ENCODE assay signal across 19 cellular contexts in genomic region chr7:26461508-26461907, GRCh38.
"Had no signal": no experiment of that assay in that cellular context is flagged by ENCODE, and none has a peak within 500 bp of the region (broad histone marks: within the 10 kb centered on the region; RNA-seq: fewer than 3 reads in every experiment).

No MANE protein-coding gene starts in this region.

- H3K27ac ChIP-seq: esophagus squamous epithelium, gastroesophageal sphincter, ovary, prostate gland, spleen, tibial artery had no signal

- H3K4me3 ChIP-seq: esophagus squamous epithelium, gastroesophageal sphincter, mucosa of descending colon, ovary, prostate gland, spleen, tibial artery had no signal

- H3K4me1 ChIP-seq: prostate gland, spleen, tibial artery had no signal

- H3K9me3 ChIP-seq: esophagus squamous epithelium, gastroesophageal sphincter, mucosa of descending colon, ovary, prostate gland, spleen, tibial artery had no signal

- ATAC-seq: gastroesophageal sphincter; left lobe of liver; mucosa of descending colon; naive thymus-derived CD8-positive, alpha-beta T cell; sciatic nerve; stimulated activated memory B cell treated with anti-CD40 and anti-IgM and Interleukin-4, amounts not matched to agents 10 μg/mL and 1 μg/mL and 100 μg/mL, for 72 hours had no signal

- H3K36me3 ChIP-seq: esophagus squamous epithelium, gastroesophageal sphincter, ovary, prostate gland, spleen, tibial artery had no signal

- DNase-seq: esophagus squamous epithelium; foreskin fibroblast; glutamatergic neuron; islet precursor cell; mammary epithelial cell; mucosa of descending colon; naive thymus-derived CD8-positive, alpha-beta T cell; ovary; retina; spleen; stimulated activated CD4-positive, alpha-beta T cell treated with anti-CD3 and anti-CD28 coated beads, Interleukin-15, amount 100 ng/mL, for 24 hours; stimulated activated CD4-positive, alpha-beta T cell treated with anti-CD3 and anti-CD28 coated beads, Interleukin-1b, Interleukin-23, amount 100 ng/mL, for 48 hours; stimulated activated CD4-positive, alpha-beta T cell treated with anti-CD3 and anti-CD28 coated beads, Interleukin-4, amount 100 ng/mL, for 24 hours; tibial artery had no signal

- H3K27me3 ChIP-seq: gastroesophageal sphincter, ovary, tibial artery had no signal
